1 cellular context compared by ENCODE assay signal in the genomic region with DNA sequence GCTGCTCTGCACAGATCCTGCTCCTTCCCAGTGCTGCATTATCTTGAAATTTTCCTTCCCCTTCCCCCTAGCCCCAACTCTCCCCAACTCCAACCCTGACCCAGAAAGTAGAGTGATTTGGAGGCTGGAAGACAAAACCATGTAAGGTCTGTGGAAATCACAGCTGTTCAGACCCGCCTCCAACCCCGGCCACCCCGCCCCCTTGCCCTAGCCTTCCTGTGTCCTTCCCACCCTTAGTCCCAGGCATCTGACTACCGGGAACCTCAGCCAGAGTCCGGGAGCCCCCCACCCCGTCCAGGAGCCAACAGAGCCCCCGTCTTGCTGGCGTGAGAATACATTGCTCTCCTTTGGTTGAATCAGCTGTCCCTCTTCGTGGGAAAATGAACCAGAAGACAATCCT.
TF ChIP-seq lines count a peak whose summit lies in the region.

A gene with protein sequence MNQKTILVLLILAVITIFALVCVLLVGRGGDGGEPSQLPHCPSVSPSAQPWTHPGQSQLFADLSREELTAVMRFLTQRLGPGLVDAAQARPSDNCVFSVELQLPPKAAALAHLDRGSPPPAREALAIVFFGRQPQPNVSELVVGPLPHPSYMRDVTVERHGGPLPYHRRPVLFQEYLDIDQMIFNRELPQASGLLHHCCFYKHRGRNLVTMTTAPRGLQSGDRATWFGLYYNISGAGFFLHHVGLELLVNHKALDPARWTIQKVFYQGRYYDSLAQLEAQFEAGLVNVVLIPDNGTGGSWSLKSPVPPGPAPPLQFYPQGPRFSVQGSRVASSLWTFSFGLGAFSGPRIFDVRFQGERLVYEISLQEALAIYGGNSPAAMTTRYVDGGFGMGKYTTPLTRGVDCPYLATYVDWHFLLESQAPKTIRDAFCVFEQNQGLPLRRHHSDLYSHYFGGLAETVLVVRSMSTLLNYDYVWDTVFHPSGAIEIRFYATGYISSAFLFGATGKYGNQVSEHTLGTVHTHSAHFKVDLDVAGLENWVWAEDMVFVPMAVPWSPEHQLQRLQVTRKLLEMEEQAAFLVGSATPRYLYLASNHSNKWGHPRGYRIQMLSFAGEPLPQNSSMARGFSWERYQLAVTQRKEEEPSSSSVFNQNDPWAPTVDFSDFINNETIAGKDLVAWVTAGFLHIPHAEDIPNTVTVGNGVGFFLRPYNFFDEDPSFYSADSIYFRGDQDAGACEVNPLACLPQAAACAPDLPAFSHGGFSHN (plus strand): TSS at position 236 of the 400 bp plus-strand sequence. CDS start 145 bp downstream, at position 381.

TF ChIP-seq in IMR-90, 13 proteins besides CTCF, POLR2A, EP300 and RAD21 (continued from another document):
- TF ChIP-seq, protein P1, sequence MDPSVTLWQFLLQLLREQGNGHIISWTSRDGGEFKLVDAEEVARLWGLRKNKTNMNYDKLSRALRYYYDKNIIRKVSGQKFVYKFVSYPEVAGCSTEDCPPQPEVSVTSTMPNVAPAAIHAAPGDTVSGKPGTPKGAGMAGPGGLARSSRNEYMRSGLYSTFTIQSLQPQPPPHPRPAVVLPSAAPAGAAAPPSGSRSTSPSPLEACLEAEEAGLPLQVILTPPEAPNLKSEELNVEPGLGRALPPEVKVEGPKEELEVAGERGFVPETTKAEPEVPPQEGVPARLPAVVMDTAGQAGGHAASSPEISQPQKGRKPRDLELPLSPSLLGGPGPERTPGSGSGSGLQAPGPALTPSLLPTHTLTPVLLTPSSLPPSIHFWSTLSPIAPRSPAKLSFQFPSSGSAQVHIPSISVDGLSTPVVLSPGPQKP (IDR thresholded peaks at IDR 0.05; ENCODE audit: borderline replicate concordance, low read depth, low read length): no peak
- TF ChIP-seq, protein P2, sequence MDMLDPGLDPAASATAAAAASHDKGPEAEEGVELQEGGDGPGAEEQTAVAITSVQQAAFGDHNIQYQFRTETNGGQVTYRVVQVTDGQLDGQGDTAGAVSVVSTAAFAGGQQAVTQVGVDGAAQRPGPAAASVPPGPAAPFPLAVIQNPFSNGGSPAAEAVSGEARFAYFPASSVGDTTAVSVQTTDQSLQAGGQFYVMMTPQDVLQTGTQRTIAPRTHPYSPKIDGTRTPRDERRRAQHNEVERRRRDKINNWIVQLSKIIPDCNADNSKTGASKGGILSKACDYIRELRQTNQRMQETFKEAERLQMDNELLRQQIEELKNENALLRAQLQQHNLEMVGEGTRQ (IDR thresholded peaks at IDR 0.05; ENCODE audit: low read depth, low read length): no peak
- TF ChIP-seq FOS (IDR thresholded peaks at IDR 0.05; ENCODE audit: low read depth, low read length) (no peak), RFX5 (IDR thresholded peaks at IDR 0.05; ENCODE audit: low read depth, low read length) (no peak), MXI1 (IDR thresholded peaks at IDR 0.05; ENCODE audit: borderline replicate concordance, low read depth, low read length) (no peak)
